In the genomic region with DNA sequence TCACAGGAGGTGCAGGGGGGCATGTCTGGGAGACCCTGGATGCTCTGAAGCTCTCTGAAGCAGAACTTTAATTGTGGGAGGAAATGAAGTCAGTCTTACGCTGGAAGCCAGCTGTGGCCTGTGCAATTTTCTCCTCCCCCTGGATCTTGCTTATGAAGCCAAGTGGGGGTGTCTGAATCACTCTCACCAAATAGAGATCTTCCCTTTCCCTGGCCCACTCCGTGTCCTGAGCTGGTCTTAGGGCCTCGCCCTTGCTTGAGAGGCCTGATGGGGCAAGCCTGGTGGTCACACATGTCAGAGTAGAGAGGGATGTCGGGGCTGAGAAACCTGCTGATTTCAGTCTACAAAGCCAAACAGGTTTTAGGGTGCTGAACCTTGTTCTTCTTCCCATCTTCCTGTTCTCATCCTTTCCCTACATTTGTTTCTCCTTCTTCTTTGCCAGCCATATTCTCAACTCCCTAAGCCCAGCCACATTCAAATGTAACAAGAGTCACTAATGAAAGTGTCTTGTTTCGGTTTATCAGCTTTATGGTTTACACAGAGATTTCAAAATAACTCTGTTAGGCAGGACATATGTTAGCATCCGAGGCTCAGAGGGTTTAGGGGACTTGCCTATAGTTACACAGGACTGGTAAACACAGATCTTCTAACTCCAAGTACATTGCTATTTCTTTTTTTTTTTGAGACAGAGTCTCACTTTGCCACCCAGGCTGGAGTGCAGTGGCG, we compare ENCODE assay signal across 11 cellular contexts.
DNase-seq lines count a peak whose midpoint lies in the region; ATAC-seq and TF ChIP-seq lines count a peak whose summit lies in the region.
"Had no signal": no experiment of that assay in that cellular context is flagged by ENCODE, and none has a peak within 500 bp of the region (broad histone marks: within the 10 kb centered on the region; RNA-seq: fewer than 3 reads in every experiment).

No MANE protein-coding gene starts in this region.

- no peaks in the 10 kb centered on the region for H3K36me3 ChIP-seq in ovary

- 36 to 40% (median 37%) methylated on average over 7 of the region's 7 CpGs for WGBS in ovary, 3 donors

- H3K27me3 ChIP-seq in AG04450 (ENCODE audit: control insufficient read depth, insufficient read depth, low read length) (peaks cover 5% of the 10 kb centered on the region), ovary (no peaks in the 10 kb centered on the region)

- peaks cover 3% of the 10 kb centered on the region for H3K4me1 ChIP-seq in ovary (ENCODE audit: insufficient read depth)

- H3K27ac ChIP-seq in AG04450 (ENCODE audit: low read depth, low read length) (peak overlapping the region; percentile 77), ovary (peak overlapping the region; percentile 20 to 75)

- no peak for DNase-seq in AG04450 (ENCODE audit: low read depth, low spot score)
- peak; percentile 23 for DNase-seq in MV-4-11 (lab: John Stamatoyannopoulos, UW)
- DNase-seq in fibroblast of peridontal ligament (ENCODE audit: extremely low read depth), result peak; percentile 86
- peak in 3 of 5 donors; percentile 56 to 71 (median 56) for DNase-seq in ovary
- no peak for DNase-seq in RKO (ENCODE audit: low spot score)
- DNase-seq: activated CD4-positive, alpha-beta memory T cell treated with anti-CD3 and anti-CD28 coated beads for 36 hours; NCI-H446 treated with DMSO at 0.1 percent for 48 hours; stimulated activated CD4-positive, alpha-beta T cell treated with anti-CD3 and anti-CD28 coated beads, Interleukin-1b, Interleukin-23, amount 100 ng/mL, for 48 hours had no signal

- no peak for ATAC-seq in GM18511 (IDR thresholded peaks at IDR 0.05; ENCODE audit: unreplicated experiment)
- no peak for ATAC-seq in HG03469 (IDR thresholded peaks at IDR 0.05; ENCODE audit: unreplicated experiment)
- ATAC-seq in HG02642 (IDR thresholded peaks at IDR 0.05; ENCODE audit: poor library complexity, unreplicated experiment), result no peak

- POLR2A ChIA-PET in AG04450 (lab: Yijun Ruan, JAX), result interaction anchor here (0.6 to 0.7 kb wide), 4 partner anchors 13 to 183 kb away, joined by 3 to 5 read pairs (median 4); partner anchors contain the start of gene NDUFS5

- no peak for TF ChIP-seq POLR2A in ovary (IDR thresholded peaks at IDR 0.05)

- TF ChIP-seq EP300 in ovary (IDR thresholded peaks at IDR 0.05), result no peak

- H3K4me3 ChIP-seq in AG04450 (ENCODE audit: low read depth, low read length), result no peak overlapping the region
- H3K4me3 ChIP-seq in ovary, result no peak overlapping the region

- H3K9me3 ChIP-seq in AG04450 (ENCODE audit: control insufficient read depth, insufficient read depth, low read length) (no peaks in the 10 kb centered on the region), ovary (no peaks in the 10 kb centered on the region)

- intact Hi-C loops in ovary (cut with DNase I), result no loop called here

- CTCF ChIA-PET in AG04450 (lab: Charles Lee), result interaction anchor here (2.1 to 2.6 kb wide), 2 partner anchors 11 to 452 kb away, joined by 5 to 9 read pairs; no protein-coding TSS in a partner anchor

- TF ChIP-seq CTCF in AG04450 (IDR thresholded peaks at IDR 0.05; ENCODE audit: low read depth, low read length) (no peak), ovary (IDR thresholded peaks at IDR 0.05) (no peak)

Comparison
In these comparisons a context has a peak if more than half of its experiments do, and no peak if none do; other contexts are left out.
1. DNase-seq: peak in MV-4-11 (single experiment), fibroblast of peridontal ligament (single experiment) and ovary (3 of 5); none in AG04450 (single experiment) and RKO (single experiment).